In genomic region chr10:72272689-72273409, GRCh38 we compare ENCODE assay signal across 1 cellular context.
TF ChIP-seq lines count a peak whose summit lies in the region.

No MANE protein-coding gene starts in this region.

TF ChIP-seq in HepG2, 621 proteins besides CTCF, POLR2A, EP300 and RAD21 (continued from another document):
- TF ChIP-seq, protein P1, sequence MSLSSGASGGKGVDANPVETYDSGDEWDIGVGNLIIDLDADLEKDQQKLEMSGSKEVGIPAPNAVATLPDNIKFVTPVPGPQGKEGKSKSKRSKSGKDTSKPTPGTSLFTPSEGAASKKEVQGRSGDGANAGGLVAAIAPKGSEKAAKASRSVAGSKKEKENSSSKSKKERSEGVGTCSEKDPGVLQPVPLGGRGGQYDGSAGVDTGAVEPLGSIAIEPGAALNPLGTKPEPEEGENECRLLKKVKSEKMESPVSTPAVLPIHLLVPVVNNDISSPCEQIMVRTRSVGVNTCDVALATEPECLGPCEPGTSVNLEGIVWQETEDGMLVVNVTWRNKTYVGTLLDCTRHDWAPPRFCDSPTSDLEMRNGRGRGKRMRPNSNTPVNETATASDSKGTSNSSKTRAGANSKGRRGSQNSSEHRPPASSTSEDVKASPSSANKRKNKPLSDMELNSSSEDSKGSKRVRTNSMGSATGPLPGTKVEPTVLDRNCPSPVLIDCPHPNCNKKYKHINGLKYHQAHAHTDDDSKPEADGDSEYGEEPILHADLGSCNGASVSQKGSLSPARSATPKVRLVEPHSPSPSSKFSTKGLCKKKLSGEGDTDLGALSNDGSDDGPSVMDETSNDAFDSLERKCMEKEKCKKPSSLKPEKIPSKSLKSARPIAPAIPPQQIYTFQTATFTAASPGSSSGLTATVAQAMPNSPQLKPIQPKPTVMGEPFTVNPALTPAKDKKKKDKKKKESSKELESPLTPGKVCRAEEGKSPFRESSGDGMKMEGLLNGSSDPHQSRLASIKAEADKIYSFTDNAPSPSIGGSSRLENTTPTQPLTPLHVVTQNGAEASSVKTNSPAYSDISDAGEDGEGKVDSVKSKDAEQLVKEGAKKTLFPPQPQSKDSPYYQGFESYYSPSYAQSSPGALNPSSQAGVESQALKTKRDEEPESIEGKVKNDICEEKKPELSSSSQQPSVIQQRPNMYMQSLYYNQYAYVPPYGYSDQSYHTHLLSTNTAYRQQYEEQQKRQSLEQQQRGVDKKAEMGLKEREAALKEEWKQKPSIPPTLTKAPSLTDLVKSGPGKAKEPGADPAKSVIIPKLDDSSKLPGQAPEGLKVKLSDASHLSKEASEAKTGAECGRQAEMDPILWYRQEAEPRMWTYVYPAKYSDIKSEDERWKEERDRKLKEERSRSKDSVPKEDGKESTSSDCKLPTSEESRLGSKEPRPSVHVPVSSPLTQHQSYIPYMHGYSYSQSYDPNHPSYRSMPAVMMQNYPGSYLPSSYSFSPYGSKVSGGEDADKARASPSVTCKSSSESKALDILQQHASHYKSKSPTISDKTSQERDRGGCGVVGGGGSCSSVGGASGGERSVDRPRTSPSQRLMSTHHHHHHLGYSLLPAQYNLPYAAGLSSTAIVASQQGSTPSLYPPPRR (CRISPR knock-in tag; IDR thresholded peaks at IDR 0.05; ENCODE audit: borderline replicate concordance) = peak; percentile 83
- TF ChIP-seq ZFP82 (CRISPR knock-in tag; IDR thresholded peaks at IDR 0.05; ENCODE audit: borderline replicate concordance) (no peak), ZNF530 (CRISPR knock-in tag; IDR thresholded peaks at IDR 0.05; ENCODE audit: low read depth) (no peak), ZNF512B (CRISPR knock-in tag; IDR thresholded peaks at IDR 0.05; ENCODE audit: borderline replicate concordance) (0 out of 2 replicates have a peak, but pooled peaks have one; percentile 31), ZNF180 (CRISPR knock-in tag; IDR thresholded peaks at IDR 0.05; ENCODE audit: borderline replicate concordance, low read depth) (no peak), ZNF382 (CRISPR knock-in tag; IDR thresholded peaks at IDR 0.05; ENCODE audit: borderline replicate concordance) (no peak), ZNF3 (CRISPR knock-in tag; IDR thresholded peaks at IDR 0.05) (no peak), ZNF501 (CRISPR knock-in tag; IDR thresholded peaks at IDR 0.05) (no peak), MEIS2 (CRISPR knock-in tag; IDR thresholded peaks at IDR 0.05) (peak; percentile 86), ZBTB21 (CRISPR knock-in tag; IDR thresholded peaks at IDR 0.05) (no peak), ZKSCAN8 (CRISPR knock-in tag; IDR thresholded peaks at IDR 0.05; ENCODE audit: borderline replicate concordance) (peak; percentile 78; the same call in 1 of the 2 replicates)
- TF ChIP-seq, protein P2, sequence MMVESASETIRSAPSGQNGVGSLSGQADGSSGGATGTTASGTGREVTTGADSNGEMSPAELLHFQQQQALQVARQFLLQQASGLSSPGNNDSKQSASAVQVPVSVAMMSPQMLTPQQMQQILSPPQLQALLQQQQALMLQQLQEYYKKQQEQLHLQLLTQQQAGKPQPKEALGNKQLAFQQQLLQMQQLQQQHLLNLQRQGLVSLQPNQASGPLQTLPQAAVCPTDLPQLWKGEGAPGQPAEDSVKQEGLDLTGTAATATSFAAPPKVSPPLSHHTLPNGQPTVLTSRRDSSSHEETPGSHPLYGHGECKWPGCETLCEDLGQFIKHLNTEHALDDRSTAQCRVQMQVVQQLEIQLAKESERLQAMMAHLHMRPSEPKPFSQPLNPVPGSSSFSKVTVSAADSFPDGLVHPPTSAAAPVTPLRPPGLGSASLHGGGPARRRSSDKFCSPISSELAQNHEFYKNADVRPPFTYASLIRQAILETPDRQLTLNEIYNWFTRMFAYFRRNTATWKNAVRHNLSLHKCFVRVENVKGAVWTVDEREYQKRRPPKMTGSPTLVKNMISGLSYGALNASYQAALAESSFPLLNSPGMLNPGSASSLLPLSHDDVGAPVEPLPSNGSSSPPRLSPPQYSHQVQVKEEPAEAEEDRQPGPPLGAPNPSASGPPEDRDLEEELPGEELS (CRISPR knock-in tag; IDR thresholded peaks at IDR 0.05) = peak; percentile 83
- TF ChIP-seq, protein P3, sequence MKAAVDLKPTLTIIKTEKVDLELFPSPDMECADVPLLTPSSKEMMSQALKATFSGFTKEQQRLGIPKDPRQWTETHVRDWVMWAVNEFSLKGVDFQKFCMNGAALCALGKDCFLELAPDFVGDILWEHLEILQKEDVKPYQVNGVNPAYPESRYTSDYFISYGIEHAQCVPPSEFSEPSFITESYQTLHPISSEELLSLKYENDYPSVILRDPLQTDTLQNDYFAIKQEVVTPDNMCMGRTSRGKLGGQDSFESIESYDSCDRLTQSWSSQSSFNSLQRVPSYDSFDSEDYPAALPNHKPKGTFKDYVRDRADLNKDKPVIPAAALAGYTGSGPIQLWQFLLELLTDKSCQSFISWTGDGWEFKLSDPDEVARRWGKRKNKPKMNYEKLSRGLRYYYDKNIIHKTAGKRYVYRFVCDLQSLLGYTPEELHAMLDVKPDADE (CRISPR knock-in tag; IDR thresholded peaks at IDR 0.05) = no peak
